15 cellular contexts compared by ENCODE assay signal in the genomic region with DNA sequence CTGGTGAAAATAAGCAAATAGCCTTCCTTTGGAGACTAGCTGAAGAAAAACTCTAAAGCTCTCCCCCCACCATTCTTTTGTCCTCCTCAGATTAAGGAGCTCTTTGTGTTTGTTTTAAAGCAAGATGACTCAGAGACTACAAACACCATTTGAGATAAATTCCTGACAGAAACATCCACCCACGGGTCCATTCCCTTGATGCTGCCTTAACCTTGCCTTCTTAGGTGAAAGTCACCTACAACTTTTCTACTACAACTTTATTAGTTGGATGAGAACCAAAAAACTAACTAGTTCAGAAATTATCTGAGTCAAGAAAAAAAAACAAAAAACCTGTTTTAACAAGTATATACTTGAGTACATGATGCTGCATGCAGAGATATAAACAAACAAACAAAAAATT.
DNase-seq lines count a peak whose midpoint lies in the region; ATAC-seq and TF ChIP-seq lines count a peak whose summit lies in the region.
"Had no signal": no experiment of that assay in that cellular context is flagged by ENCODE, and none has a peak within 500 bp of the region (broad histone marks: within the 10 kb centered on the region; RNA-seq: fewer than 3 reads in every experiment).

No MANE protein-coding gene starts in this region.

- no peaks in the 10 kb centered on the region for H3K79me1 ChIP-seq in neuronal stem cell (ENCODE audit: low read depth, low read length)

- no peak overlapping the region for H4K91ac ChIP-seq in neuronal stem cell (ENCODE audit: low read depth, low read length, poor library complexity)

- no peak overlapping the region for H3K9ac ChIP-seq in neuronal stem cell (ENCODE audit: low read depth, low read length, poor library complexity)

- no peak overlapping the region for H2BK15ac ChIP-seq in neuronal stem cell (ENCODE audit: low read length)

- H3K4me3 ChIP-seq in epithelial cell of proximal tubule (ENCODE audit: low read depth, low read length) (no peak overlapping the region), neuronal stem cell (ENCODE audit: low read length in 2 of 2) (no peak overlapping the region), gastrocnemius medialis (no peak overlapping the region)
- H3K4me3 ChIP-seq: esophagus squamous epithelium had no signal

- no peak overlapping the region for H2BK120ac ChIP-seq in neuronal stem cell (ENCODE audit: low read depth, low read length)

- H3K4ac ChIP-seq in neuronal stem cell (ENCODE audit: low read length): no peak overlapping the region

- TF ChIP-seq CTCF in epithelial cell of proximal tubule (conservative IDR thresholded peaks at IDR 0.05; ENCODE audit: low read depth, low read length): no peak
- TF ChIP-seq CTCF in gastrocnemius medialis (IDR thresholded peaks at IDR 0.05 in 4 of 5, conservative IDR thresholded peaks at IDR 0.05 in 1 of 5): no peak

- H3K23ac ChIP-seq in neuronal stem cell (ENCODE audit: low read depth, low read length, poor library complexity): no peak overlapping the region

- in situ Hi-C loops in gastrocnemius medialis (cut with MboI; ENCODE audit: low sequenced_read_pairs in 4 of 4): no loop called here

- H3K4me1 ChIP-seq in neuronal stem cell (ENCODE audit: control insufficient read depth in 2 of 2, insufficient read depth in 1 of 2, low read depth in 1 of 2, low read length in 2 of 2) (peaks cover 0 to 4% of the 10 kb centered on the region in 2 donors), gastrocnemius medialis (no peaks in the 10 kb centered on the region)
- H3K4me1 ChIP-seq: esophagus squamous epithelium had no signal

- H2AFZ ChIP-seq in neuronal stem cell (ENCODE audit: low read length): peak overlapping the region; percentile 69

- ATAC-seq in HG03025 (IDR thresholded peaks at IDR 0.05; ENCODE audit: low FRiP score, unreplicated experiment) (no peak), gastrocnemius medialis (no peak), HG02759 (IDR thresholded peaks at IDR 0.05; ENCODE audit: unreplicated experiment) (no peak)

- H3K36me3 ChIP-seq in neuronal stem cell (replicated peaks in 1 of 2; ENCODE audit: control insufficient read depth in 2 of 2, insufficient read depth in 2 of 2, low read length in 2 of 2): no peaks in the 10 kb centered on the region
- no peaks in the 10 kb centered on the region for H3K36me3 ChIP-seq in gastrocnemius medialis
- H3K36me3 ChIP-seq: esophagus squamous epithelium had no signal

- H3K14ac ChIP-seq in neuronal stem cell (ENCODE audit: low read length): no peak overlapping the region

- H2AK5ac ChIP-seq in neuronal stem cell (ENCODE audit: low read depth, low read length): no peak overlapping the region

- TF ChIP-seq POLR2A in gastrocnemius medialis (IDR thresholded peaks at IDR 0.05): no peak

- H3K9me3 ChIP-seq in neuronal stem cell (replicated peaks in 1 of 2; ENCODE audit: control insufficient read depth in 2 of 2, insufficient read depth in 1 of 2, low read depth in 1 of 2, low read length in 2 of 2): peaks cover 0 to 2% of the 10 kb centered on the region in 2 donors
- H3K9me3 ChIP-seq in gastrocnemius medialis: no peaks in the 10 kb centered on the region
- H3K9me3 ChIP-seq: esophagus squamous epithelium had no signal

- no peak overlapping the region for H3K18ac ChIP-seq in neuronal stem cell (ENCODE audit: low read length)

- DNase-seq in ELR (ENCODE audit: low read depth) (peak; percentile 62), NCI-H69 (lab: John Stamatoyannopoulos, UW) (peak; percentile 27), epithelial cell of proximal tubule (ENCODE audit: low read depth) (peak; percentile 15), neuronal stem cell (ENCODE audit: low spot score) (peak; percentile 66), gastrocnemius medialis (no peak)
- DNase-seq in activated CD8-positive, alpha-beta memory T cell treated with anti-CD3 and anti-CD28 coated beads, Interleukin-2, amount 50 U/mL, for 4 hours: no peak
- DNase-seq: activated CD8-positive, alpha-beta memory T cell treated with anti-CD3 and anti-CD28 coated beads for 24 hours; activated naive CD4-positive, alpha-beta T cell treated with Interleukin-2 at 50 U/mL for 16 hours; cerebellar nuclear complex; esophagus squamous epithelium; NCI-H1092 treated with DMSO at 0.1 percent for 48 hours; NCI-H526; SHP77 treated with DMSO at 0.1 percent for 48 hours had no signal

- no peak overlapping the region for H3K4me2 ChIP-seq in neuronal stem cell (ENCODE audit: insufficient read depth, low read length, poor library complexity, severe bottlenecking)

- intact Hi-C loops in gastrocnemius medialis (cut with DNase I; ENCODE audit: low total_unique reads): no loop called here

- H2BK5ac ChIP-seq in neuronal stem cell (ENCODE audit: low read length): no peak overlapping the region

- H3K27me3 ChIP-seq in neuronal stem cell (ENCODE audit: control insufficient read depth in 3 of 3, insufficient read depth in 3 of 3, low read depth in 1 of 3, low read length in 3 of 3) (no peaks in the 10 kb centered on the region), gastrocnemius medialis (no peaks in the 10 kb centered on the region)
- H3K27me3 ChIP-seq: esophagus squamous epithelium had no signal

- no CpG with 5 or more reads among the region's 1 CpG for WGBS in neuronal stem cell (ENCODE audit: extremely low coverage in 2 of 2, insufficient read length in 2 of 2, insufficient replicate concordance in 1 of 2), 2 donors

- H3K27ac ChIP-seq in neuronal stem cell (replicated peaks; ENCODE audit: low read length): no peak overlapping the region
- H3K27ac ChIP-seq in gastrocnemius medialis: no peak overlapping the region
- H3K27ac ChIP-seq: esophagus squamous epithelium had no signal

- no peak overlapping the region for H4K8ac ChIP-seq in neuronal stem cell (ENCODE audit: low read depth, low read length)

- H2BK12ac ChIP-seq in neuronal stem cell (ENCODE audit: low read length): no peak overlapping the region

Comparison
In these comparisons a context has a peak if more than half of its experiments do, and no peak if none do; other contexts are left out.
1. DNase-seq: peak in ELR (single experiment), NCI-H69 (single experiment), epithelial cell of proximal tubule (single experiment) and neuronal stem cell (single experiment); none in gastrocnemius medialis (0 of 2) and activated CD8-positive, alpha-beta memory T cell treated with anti-CD3 and anti-CD28 coated beads, Interleukin-2, amount 50 U/mL, for 4 hours (single experiment).